13 cellular contexts compared by ENCODE assay signal in genomic region chr5:32100903-32101302, GRCh38.
"Had no signal": no experiment of that assay in that cellular context is flagged by ENCODE, and none has a peak within 500 bp of the region (broad histone marks: within the 10 kb centered on the region; RNA-seq: fewer than 3 reads in every experiment).

No MANE protein-coding gene starts in this region.

- H3K9me3 ChIP-seq: ascending aorta, left lung, SK-N-SH, spleen had no signal

- ATAC-seq: activated CD8-positive, alpha-beta memory T cell treated with anti-CD3 and anti-CD28 coated beads, Interleukin-2, amount 10 ng/mL, durations not matched to agents 7 days and 5 days; left lung; natural killer cell; stimulated activated memory B cell treated with anti-CD40 and anti-IgM and Interleukin-4, amounts not matched to agents 10 μg/mL and 1 μg/mL and 100 μg/mL, for 72 hours; WTC11 had no signal

- H3K9me2 ChIP-seq: SK-N-SH had no signal

- H3K27ac ChIP-seq: ascending aorta had no signal

- DNase-seq: activated CD4-positive, alpha-beta memory T cell treated with anti-CD3 and anti-CD28 coated beads for 36 hours; activated CD4-positive, alpha-beta T cell treated with anti-CD3 and anti-CD28 coated beads for 4 hours; activated CD8-positive, alpha-beta memory T cell treated with anti-CD3 and anti-CD28 coated beads, Interleukin-2, amount 10 ng/mL, durations not matched to agents 7 days and 5 days; activated naive CD4-positive, alpha-beta T cell treated with anti-CD3 and anti-CD28 coated beads, Interleukin-2, amount 50 U/mL, for 16 hours; erythroblast; left lung; natural killer cell; spleen; stimulated activated CD4-positive, alpha-beta T cell treated with anti-CD3 and anti-CD28 coated beads, Interleukin-4, amount 100 ng/mL, for 4 hours had no signal

- H3K4me3 ChIP-seq: ascending aorta, left lung, spleen had no signal

- H3K27me3 ChIP-seq: ascending aorta, left lung, spleen had no signal

- H3K4me2 ChIP-seq: SK-N-SH had no signal

- H3K9ac ChIP-seq: SK-N-SH had no signal
